ENCODE assay signal across 9 cellular contexts in genomic region chr12:130880411-130880885, GRCh38. TPM values are rescaled to one million over a fixed set of nuclear protein-coding genes. Genes with fewer than 3 reads are reported as not detected.
A peak's percentile ranks its signal among the peaks of the same experiment; 100 is the strongest.
DNase-seq lines count a peak whose midpoint lies in the region; ATAC-seq, FAIRE-seq and TF ChIP-seq lines count a peak whose summit lies in the region.
"Had no signal": no experiment of that assay in that cellular context is flagged by ENCODE, and none has a peak within 500 bp of the region (broad histone marks: within the 10 kb centered on the region; RNA-seq: fewer than 3 reads in every experiment).

No MANE protein-coding gene starts in this region.

- H3K4me3 ChIP-seq in small intestine (ENCODE audit: low read depth in 1 of 2, low read length in 2 of 2) = peak overlapping the region in 1 of 2 donors; percentile 24

- H3K9me3 Mint-ChIP-seq in activated CD4-positive, alpha-beta T cell treated with anti-CD3 and anti-CD28 coated beads, Interleukin-2, amount 10 ng/mL, durations not matched to agents 7 days and 5 days = no peaks in the 10 kb centered on the region
- H3K9me3 Mint-ChIP-seq in activated naive CD8-positive, alpha-beta T cell treated with anti-CD3 and anti-CD28 coated beads for 36 hours = no peaks in the 10 kb centered on the region

- H3K36me3 Mint-ChIP-seq in activated CD4-positive, alpha-beta T cell treated with anti-CD3 and anti-CD28 coated beads, Interleukin-2, amount 10 ng/mL, durations not matched to agents 7 days and 5 days (ENCODE audit: low read depth) = peaks cover 27% of the 10 kb centered on the region
- peaks cover 22% of the 10 kb centered on the region for H3K36me3 Mint-ChIP-seq in activated naive CD8-positive, alpha-beta T cell treated with anti-CD3 and anti-CD28 coated beads for 36 hours

- peaks cover 3 to 5% of the 10 kb centered on the region in 2 donors for H3K36me3 ChIP-seq in small intestine (ENCODE audit: control insufficient read depth in 2 of 2, insufficient read depth in 2 of 2, low read length in 2 of 2)

- WGBS in small intestine, 3 donors = 6 to 20% (median 6%) methylated on average over 10 of the region's 10 CpGs

- peak; percentile 20 for DNase-seq in activated CD4-positive, alpha-beta T cell treated with anti-CD3 and anti-CD28 coated beads, Interleukin-2, amount 10 ng/mL, durations not matched to agents 7 days and 5 days
- DNase-seq in activated CD4-positive, alpha-beta T cell treated with anti-CD3 and anti-CD28 coated beads for 1 hour = no peak
- DNase-seq in activated naive CD8-positive, alpha-beta T cell treated with anti-CD3 and anti-CD28 coated beads for 36 hours = peak; percentile 25
- peak; percentile 6 for DNase-seq in small intestine
- DNase-seq in NCI-H226 = no peak

- H3K4me1 ChIP-seq in small intestine (ENCODE audit: control insufficient read depth in 2 of 2, insufficient read depth in 1 of 2, low read depth in 1 of 2, low read length in 1 of 2) = no peaks in the 10 kb centered on the region

- TF ChIP-seq POLR2A in GM18505 (IDR thresholded peaks at IDR 0.05; ENCODE audit: borderline replicate concordance, extremely low read depth, insufficient read depth, insufficient read length) = no peak

- H3K27ac Mint-ChIP-seq in activated CD4-positive, alpha-beta T cell treated with anti-CD3 and anti-CD28 coated beads, Interleukin-2, amount 10 ng/mL, durations not matched to agents 7 days and 5 days = peak overlapping the region; percentile 85
- peak overlapping the region; percentile 27 for H3K27ac Mint-ChIP-seq in activated naive CD8-positive, alpha-beta T cell treated with anti-CD3 and anti-CD28 coated beads for 36 hours

- H3K4me3 Mint-ChIP-seq in activated CD4-positive, alpha-beta T cell treated with anti-CD3 and anti-CD28 coated beads, Interleukin-2, amount 10 ng/mL, durations not matched to agents 7 days and 5 days = peak overlapping the region; percentile 60
- H3K4me3 Mint-ChIP-seq in activated naive CD8-positive, alpha-beta T cell treated with anti-CD3 and anti-CD28 coated beads for 36 hours = peak overlapping the region; percentile 55

- H3K4me1 Mint-ChIP-seq in activated CD4-positive, alpha-beta T cell treated with anti-CD3 and anti-CD28 coated beads, Interleukin-2, amount 10 ng/mL, durations not matched to agents 7 days and 5 days = peaks cover 41% of the 10 kb centered on the region
- peaks cover 37% of the 10 kb centered on the region for H3K4me1 Mint-ChIP-seq in activated naive CD8-positive, alpha-beta T cell treated with anti-CD3 and anti-CD28 coated beads for 36 hours

- CTCF ChIA-PET in activated CD4-positive, alpha-beta T cell treated with anti-CD3 and anti-CD28 coated beads, Interleukin-2, amount 10 ng/mL, durations not matched to agents 7 days and 5 days (lab: Charles Lee) = no interaction called here

- no peaks in the 10 kb centered on the region for H3K27me3 Mint-ChIP-seq in activated CD4-positive, alpha-beta T cell treated with anti-CD3 and anti-CD28 coated beads, Interleukin-2, amount 10 ng/mL, durations not matched to agents 7 days and 5 days
- no peaks in the 10 kb centered on the region for H3K27me3 Mint-ChIP-seq in activated naive CD8-positive, alpha-beta T cell treated with anti-CD3 and anti-CD28 coated beads for 36 hours

- peak; percentile 57 for ATAC-seq in HG02885 (IDR thresholded peaks at IDR 0.05; ENCODE audit: poor library complexity, unreplicated experiment)
- ATAC-seq in GM18861 (IDR thresholded peaks at IDR 0.05; ENCODE audit: unreplicated experiment) = no peak
- no peak for ATAC-seq in GM18505 (IDR thresholded peaks at IDR 0.05; ENCODE audit: unreplicated experiment)

- no peak for FAIRE-seq in small intestine (lab: Jason Lieb, UNC)
- FAIRE-seq: G401.6 had no signal

- POLR2A ChIA-PET in activated CD4-positive, alpha-beta T cell treated with anti-CD3 and anti-CD28 coated beads, Interleukin-2, amount 10 ng/mL, durations not matched to agents 7 days and 5 days (lab: Charles Lee) = no interaction called here

- H3K9me3 ChIP-seq in small intestine (ENCODE audit: control insufficient read depth, low read depth) = no peaks in the 10 kb centered on the region

- no peaks in the 10 kb centered on the region for H3K27me3 ChIP-seq in small intestine (ENCODE audit: control insufficient read depth in 2 of 2, insufficient read depth in 2 of 2, low read length in 2 of 2)

- no peak overlapping the region for H3K27ac ChIP-seq in small intestine (ENCODE audit: low read depth in 1 of 2, low read length in 1 of 2)

RNA-seq across cellular contexts. Expression of gene RAN, which starts 8.6 kb away (rescaled TPM):
- 1,000 to 10,000 TPM; 1,033 to 1,124 TPM for total RNA-seq in activated CD4-positive, alpha-beta T cell treated with anti-CD3 and anti-CD28 coated beads, Interleukin-2, amount 10 ng/mL, durations not matched to agents 7 days and 5 days
- total RNA-seq in activated naive CD8-positive, alpha-beta T cell treated with anti-CD3 and anti-CD28 coated beads for 36 hours = 1,000 to 10,000 TPM; 2,531 to 2,575 TPM
- 100 to 1,000 TPM; 241 to 577 (median 242) TPM for polyA plus RNA-seq in small intestine

RNA-seq across cellular contexts. Expression of gene STX2, which starts 41.4 kb away (rescaled TPM):
- 10 to 100 TPM; 23.2 to 25.5 TPM for total RNA-seq in activated CD4-positive, alpha-beta T cell treated with anti-CD3 and anti-CD28 coated beads, Interleukin-2, amount 10 ng/mL, durations not matched to agents 7 days and 5 days
- total RNA-seq in activated naive CD8-positive, alpha-beta T cell treated with anti-CD3 and anti-CD28 coated beads for 36 hours = 10 to 100 TPM; 13.8 to 14.0 TPM
- 1 to 10 TPM in 2 of 3 donors, under 1 TPM in 1; 0.45 to 5.7 (median 3.2) TPM for polyA plus RNA-seq in small intestine

Comparison
In these comparisons a context has a peak if more than half of its experiments do, and no peak if none do; other contexts are left out.
1. DNase-seq: peak in activated CD4-positive, alpha-beta T cell treated with anti-CD3 and anti-CD28 coated beads, Interleukin-2, amount 10 ng/mL, durations not matched to agents 7 days and 5 days (single experiment), activated naive CD8-positive, alpha-beta T cell treated with anti-CD3 and anti-CD28 coated beads for 36 hours (single experiment) and small intestine (single experiment); none in activated CD4-positive, alpha-beta T cell treated with anti-CD3 and anti-CD28 coated beads for 1 hour (single experiment) and NCI-H226 (single experiment).